9 cellular contexts compared by ENCODE assay signal in genomic region chr3:39427506-39427905, GRCh38. TPM values are rescaled to one million over a fixed set of nuclear protein-coding genes. Genes with fewer than 3 reads are reported as not detected.
"Had no signal": no experiment of that assay in that cellular context is flagged by ENCODE, and none has a peak within 500 bp of the region (broad histone marks: within the 10 kb centered on the region; RNA-seq: fewer than 3 reads in every experiment).

No MANE protein-coding gene starts in this region.

- FAIRE-seq: HepG2 had no signal

- ATAC-seq: HCT116, HepG2 had no signal

- H3K4me1 ChIP-seq: HAP-1 had no signal

- H3K27ac ChIP-seq: GM23248, HL-60 had no signal

- H3K36me3 ChIP-seq: HAP-1 had no signal

- H3K9me3 ChIP-seq: HAP-1 had no signal

- H3K4me3 ChIP-seq: GM23248, HAP-1 had no signal

- DNase-seq: GM23248, GOT3, H7, HFFc6 had no signal

RNA-seq across cellular contexts. Expression of gene MOBP, which starts 40.0 kb away (rescaled TPM):
- total RNA-seq: GM23248, HepG2, HFFc6, HT1080 had no signal
